In the genomic region with DNA sequence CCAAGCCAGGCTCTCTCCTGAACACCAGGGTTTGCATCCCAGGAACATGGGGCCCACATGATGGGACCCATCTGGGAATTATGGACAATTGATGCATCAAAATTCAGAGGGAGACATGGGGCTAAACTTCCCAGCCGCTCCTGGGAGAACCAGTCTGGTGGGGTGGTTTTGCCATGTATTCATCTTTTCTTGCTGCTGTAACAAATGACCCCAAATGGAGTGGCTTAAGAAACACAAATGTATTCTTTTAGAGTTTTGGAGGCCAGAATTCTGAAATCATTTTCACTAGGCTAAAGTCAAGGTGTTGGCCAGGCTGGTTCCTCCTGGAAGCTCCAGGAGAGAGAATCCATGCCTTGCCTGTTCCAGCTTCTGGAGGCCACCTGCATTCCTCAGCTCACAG, we compare ENCODE assay signal across 29 cellular contexts. TPM values are rescaled to one million over a fixed set of nuclear protein-coding genes. Genes with fewer than 3 reads are reported as not detected.
"Had no signal": no experiment of that assay in that cellular context is flagged by ENCODE, and none has a peak within 500 bp of the region (broad histone marks: within the 10 kb centered on the region; RNA-seq: fewer than 3 reads in every experiment).

No MANE protein-coding gene starts in this region.

- ATAC-seq: effector memory CD8-positive, alpha-beta T cell; esophagus mucosa; foreskin keratinocyte; gastrocnemius medialis; gastroesophageal sphincter; heart left ventricle; heart right ventricle had no signal

- H3K27ac ChIP-seq: colonic mucosa, coronary artery, epithelial cell of prostate, esophagus muscularis mucosa, esophagus squamous epithelium, foreskin keratinocyte, gastrocnemius medialis, gastroesophageal sphincter, heart left ventricle, heart right ventricle had no signal

- H3K27ac Mint-ChIP-seq: dendritic cell treated with granulocyte-macrophage colony-stimulating factor and Interleukin-4, amounts not matched to agents 40 ng/mL and 50 ng/mL, for 4 days; effector memory CD8-positive, alpha-beta T cell; endodermal cell had no signal

- H3K4me3 Mint-ChIP-seq: dendritic cell treated with granulocyte-macrophage colony-stimulating factor and Interleukin-4, amounts not matched to agents 40 ng/mL and 50 ng/mL, for 4 days; effector memory CD8-positive, alpha-beta T cell; endodermal cell had no signal

- H3K36me3 ChIP-seq: colonic mucosa, esophagus muscularis mucosa, esophagus squamous epithelium, gastrocnemius medialis, gastroesophageal sphincter, heart left ventricle, heart right ventricle had no signal

- H3K9me3 Mint-ChIP-seq: dendritic cell treated with granulocyte-macrophage colony-stimulating factor and Interleukin-4, amounts not matched to agents 40 ng/mL and 50 ng/mL, for 4 days; effector memory CD8-positive, alpha-beta T cell had no signal

- H3K27me3 ChIP-seq: colonic mucosa, dorsolateral prefrontal cortex, esophagus muscularis mucosa, foreskin keratinocyte, gastrocnemius medialis, gastroesophageal sphincter had no signal

- H3K9me3 ChIP-seq: colonic mucosa, esophagus muscularis mucosa, esophagus squamous epithelium, gastrocnemius medialis, gastroesophageal sphincter, heart left ventricle, heart right ventricle had no signal

- H3K4me1 ChIP-seq: colonic mucosa, esophagus muscularis mucosa, esophagus squamous epithelium, foreskin keratinocyte, gastrocnemius medialis, gastroesophageal sphincter, heart right ventricle had no signal

- H3K4me3 ChIP-seq: colonic mucosa, coronary artery, dorsolateral prefrontal cortex, esophagus muscularis mucosa, esophagus squamous epithelium, gastrocnemius medialis, gastroesophageal sphincter, heart left ventricle, heart right ventricle had no signal

- DNase-seq: colonic mucosa; cortex of kidney; dermis blood vessel endothelial cell; dorsolateral prefrontal cortex; effector CD4-positive, alpha-beta T cell; effector CD8-positive, alpha-beta T cell; effector memory CD4-positive, alpha-beta T cell; effector memory CD8-positive, alpha-beta T cell; endodermal cell; erythroblast; esophagus squamous epithelium; foreskin fibroblast; foreskin keratinocyte; foreskin melanocyte; gastrocnemius medialis; glutamatergic neuron; head of caudate nucleus; heart left ventricle; heart right ventricle had no signal

- FAIRE-seq: colon, endometrium, endothelial cell of umbilical vein, frontal cortex had no signal

RNA-seq across cellular contexts. Expression of gene SLC13A3, which starts 6.5 kb away (rescaled TPM):
- total RNA-seq: dermis blood vessel endothelial cell had no signal
